Comparison of ENCODE assay signal across 11 cellular contexts in the genomic region with DNA sequence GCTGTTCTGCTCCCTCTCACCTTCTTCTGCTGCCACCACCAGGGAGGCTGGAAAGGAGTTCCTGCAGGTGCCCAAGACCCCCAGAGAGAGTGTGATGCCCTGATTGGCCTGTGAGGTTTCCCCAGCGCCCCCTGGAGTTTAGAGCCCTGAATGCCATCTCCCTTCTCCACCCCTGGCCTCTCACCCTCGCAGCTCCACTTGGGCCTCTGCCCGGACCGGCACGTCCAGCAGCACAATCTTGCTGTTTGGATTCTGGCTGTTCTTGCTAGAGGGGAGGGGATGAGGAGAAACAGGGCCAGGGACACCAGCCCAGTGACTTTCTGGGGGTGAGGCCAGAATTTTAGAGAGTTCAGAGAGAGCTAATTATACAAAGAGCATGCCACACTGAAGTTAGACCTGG. TPM values are rescaled to one million over a fixed set of nuclear protein-coding genes. Genes with fewer than 3 reads are reported as not detected.
A peak's percentile ranks its signal among the peaks of the same experiment; 100 is the strongest.
DNase-seq lines count a peak whose midpoint lies in the region; ATAC-seq and TF ChIP-seq lines count a peak whose summit lies in the region.
"Had no signal": no experiment of that assay in that cellular context is flagged by ENCODE, and none has a peak within 500 bp of the region (broad histone marks: within the 10 kb centered on the region; RNA-seq: fewer than 3 reads in every experiment).

No MANE protein-coding gene starts in this region.

- H3K9ac ChIP-seq in smooth muscle cell (ENCODE audit: low read depth) = no peak overlapping the region

- peaks cover 13% of the 10 kb centered on the region for H3K27me3 Mint-ChIP-seq in activated CD8-positive, alpha-beta memory T cell treated with anti-CD3 and anti-CD28 coated beads, Interleukin-2, amount 10 ng/mL, durations not matched to agents 7 days and 5 days

- no peaks in the 10 kb centered on the region for H3K27me3 ChIP-seq in smooth muscle cell (ENCODE audit: low read depth)
- H3K27me3 ChIP-seq: vagina had no signal

- no peaks in the 10 kb centered on the region for H3F3A ChIP-seq in smooth muscle cell (ENCODE audit: low read depth)

- CTCF ChIA-PET in activated CD8-positive, alpha-beta memory T cell treated with anti-CD3 and anti-CD28 coated beads, Interleukin-2, amount 10 ng/mL, durations not matched to agents 7 days and 5 days (lab: Charles Lee) = interaction anchor here (1.0 to 1.8 kb wide), 2 partner anchors 13 to 18 kb away, joined by 3 to 8 read pairs; partner anchors contain the start of gene FAM171A2

- no peak overlapping the region for H3K27ac ChIP-seq in smooth muscle cell (ENCODE audit: low read depth)
- H3K27ac ChIP-seq: vagina had no signal

- H2AFZ ChIP-seq in smooth muscle cell (ENCODE audit: low read depth) = no peak overlapping the region

- H3K79me2 ChIP-seq in smooth muscle cell (ENCODE audit: low read depth) = no peaks in the 10 kb centered on the region

- ATAC-seq in activated CD8-positive, alpha-beta memory T cell treated with anti-CD3 and anti-CD28 coated beads, Interleukin-2, amount 10 ng/mL, durations not matched to agents 7 days and 5 days = peak; percentile 33
- no peak for ATAC-seq in HG03442 (IDR thresholded peaks at IDR 0.05; ENCODE audit: unreplicated experiment)

- no peak overlapping the region for H3K27ac Mint-ChIP-seq in activated CD8-positive, alpha-beta memory T cell treated with anti-CD3 and anti-CD28 coated beads, Interleukin-2, amount 10 ng/mL, durations not matched to agents 7 days and 5 days
- H3K27ac Mint-ChIP-seq: activated naive CD4-positive, alpha-beta T cell treated with anti-CD3 and anti-CD28 coated beads, Interleukin-2, amount 50 U/mL, for 72 hours had no signal

- no peaks in the 10 kb centered on the region for H3K4me1 ChIP-seq in smooth muscle cell (ENCODE audit: low read depth)

- no peaks in the 10 kb centered on the region for H3K36me3 Mint-ChIP-seq in activated CD8-positive, alpha-beta memory T cell treated with anti-CD3 and anti-CD28 coated beads, Interleukin-2, amount 10 ng/mL, durations not matched to agents 7 days and 5 days
- H3K36me3 Mint-ChIP-seq: activated naive CD4-positive, alpha-beta T cell treated with anti-CD3 and anti-CD28 coated beads, Interleukin-2, amount 50 U/mL, for 72 hours had no signal

- H3K4me3 ChIP-seq in smooth muscle cell = no peak overlapping the region
- H3K4me3 ChIP-seq: vagina had no signal

- no peak overlapping the region for H3K4me3 Mint-ChIP-seq in activated CD8-positive, alpha-beta memory T cell treated with anti-CD3 and anti-CD28 coated beads, Interleukin-2, amount 10 ng/mL, durations not matched to agents 7 days and 5 days

- peak; percentile 34 for TF ChIP-seq CTCF in smooth muscle cell (IDR thresholded peaks at IDR 0.05; ENCODE audit: borderline replicate concordance, insufficient read depth, poor library complexity, severe bottlenecking)

- WGBS in smooth muscle cell (ENCODE audit: low lambda C conversion rate) = 43% methylated on average over 5 of the region's 5 CpGs

- H3K4me2 ChIP-seq in smooth muscle cell = no peak overlapping the region

- H3K4me1 Mint-ChIP-seq in activated CD8-positive, alpha-beta memory T cell treated with anti-CD3 and anti-CD28 coated beads, Interleukin-2, amount 10 ng/mL, durations not matched to agents 7 days and 5 days = no peaks in the 10 kb centered on the region

- DNase-seq in activated CD8-positive, alpha-beta memory T cell treated with anti-CD3 and anti-CD28 coated beads, Interleukin-2, amount 10 ng/mL, durations not matched to agents 7 days and 5 days = no peak
- DNase-seq in activated CD8-positive, alpha-beta memory T cell treated with anti-CD3 and anti-CD28 coated beads for 24 hours = no peak
- DNase-seq in RPMI8226 (peak; percentile 49), germinal center (ENCODE audit: low spot score) (peak; percentile 66), smooth muscle cell (lab: John Stamatoyannopoulos, UW; ENCODE audit: unreplicated experiment) (no peak), NCI-H748 (lab: John Stamatoyannopoulos, UW; ENCODE audit: unreplicated experiment) (no peak), NCI-H2081 treated with DMSO at 0.1 percent for 48 hours (lab: John Stamatoyannopoulos, UW) (no peak)
- DNase-seq: COR-L47 had no signal

- no peaks in the 10 kb centered on the region for H3K9me3 ChIP-seq in smooth muscle cell (replicated peaks; ENCODE audit: low read depth)
- H3K9me3 ChIP-seq: vagina had no signal

- no peaks in the 10 kb centered on the region for H3K9me3 Mint-ChIP-seq in activated CD8-positive, alpha-beta memory T cell treated with anti-CD3 and anti-CD28 coated beads, Interleukin-2, amount 10 ng/mL, durations not matched to agents 7 days and 5 days (ENCODE audit: low read depth)
- H3K9me3 Mint-ChIP-seq: activated naive CD4-positive, alpha-beta T cell treated with anti-CD3 and anti-CD28 coated beads, Interleukin-2, amount 50 U/mL, for 72 hours had no signal

- H4K20me1 ChIP-seq in smooth muscle cell (ENCODE audit: low read depth) = no peaks in the 10 kb centered on the region

- no peaks in the 10 kb centered on the region for H3K36me3 ChIP-seq in smooth muscle cell (ENCODE audit: low read depth)
- H3K36me3 ChIP-seq: vagina had no signal

RNA-seq across cellular contexts. Expression of gene FAM171A2, which starts 12.5 kb away (rescaled TPM):
- total RNA-seq in activated CD8-positive, alpha-beta memory T cell treated with anti-CD3 and anti-CD28 coated beads, Interleukin-2, amount 10 ng/mL, durations not matched to agents 7 days and 5 days = under 1 TPM in 1 of 2 experiments, not detected in 1; 0.26 TPM
- total RNA-seq in smooth muscle cell = 31.5 TPM in 2 replicates
- polyA plus RNA-seq in smooth muscle cell = 28.4 and 28.8 TPM in 2 replicates

RNA-seq across cellular contexts. Expression of gene ITGA2B, which starts 13.3 kb away (rescaled TPM):
- total RNA-seq in activated CD8-positive, alpha-beta memory T cell treated with anti-CD3 and anti-CD28 coated beads, Interleukin-2, amount 10 ng/mL, durations not matched to agents 7 days and 5 days = under 1 TPM; 0.09 to 0.44 TPM
- total RNA-seq in smooth muscle cell = 1.0 and 2.1 TPM in 2 replicates
- 3.9 and 4.0 TPM in 2 replicates for polyA plus RNA-seq in smooth muscle cell

RNA-seq across cellular contexts. Expression of gene GRN, which starts 31.0 kb away (rescaled TPM):
- 10 to 100 TPM; 56.5 to 69.2 TPM for total RNA-seq in activated CD8-positive, alpha-beta memory T cell treated with anti-CD3 and anti-CD28 coated beads, Interleukin-2, amount 10 ng/mL, durations not matched to agents 7 days and 5 days
- 85.9 and 125 TPM in 2 replicates for total RNA-seq in smooth muscle cell
- 322 and 338 TPM in 2 replicates for polyA plus RNA-seq in smooth muscle cell

RNA-seq across cellular contexts. Expression of gene SLC25A39, which starts 51.5 kb away (rescaled TPM):
- total RNA-seq in activated CD8-positive, alpha-beta memory T cell treated with anti-CD3 and anti-CD28 coated beads, Interleukin-2, amount 10 ng/mL, durations not matched to agents 7 days and 5 days = 100 to 1,000 TPM; 103 to 133 TPM
- 62.6 and 106 TPM in 2 replicates for total RNA-seq in smooth muscle cell
- polyA plus RNA-seq in smooth muscle cell = 147 and 169 TPM in 2 replicates

Comparison
In these comparisons a context has a peak if more than half of its experiments do, and no peak if none do; other contexts are left out.
1. DNase-seq: peak in RPMI8226 (single experiment) and germinal center (single experiment); none in activated CD8-positive, alpha-beta memory T cell treated with anti-CD3 and anti-CD28 coated beads, Interleukin-2, amount 10 ng/mL, durations not matched to agents 7 days and 5 days (single experiment), activated CD8-positive, alpha-beta memory T cell treated with anti-CD3 and anti-CD28 coated beads for 24 hours (single experiment), smooth muscle cell (single experiment), NCI-H748 (single experiment) and NCI-H2081 treated with DMSO at 0.1 percent for 48 hours (single experiment).
2. RNA of gene FAM171A2, which starts 12.5 kb away (total RNA-seq): 31.5 TPM in smooth muscle cell; 0.26 TPM in activated CD8-positive, alpha-beta memory T cell treated with anti-CD3 and anti-CD28 coated beads, Interleukin-2, amount 10 ng/mL, durations not matched to agents 7 days and 5 days; every median in the first group is over 10 times any median in the second.